20 cellular contexts compared by ENCODE assay signal in the genomic region with DNA sequence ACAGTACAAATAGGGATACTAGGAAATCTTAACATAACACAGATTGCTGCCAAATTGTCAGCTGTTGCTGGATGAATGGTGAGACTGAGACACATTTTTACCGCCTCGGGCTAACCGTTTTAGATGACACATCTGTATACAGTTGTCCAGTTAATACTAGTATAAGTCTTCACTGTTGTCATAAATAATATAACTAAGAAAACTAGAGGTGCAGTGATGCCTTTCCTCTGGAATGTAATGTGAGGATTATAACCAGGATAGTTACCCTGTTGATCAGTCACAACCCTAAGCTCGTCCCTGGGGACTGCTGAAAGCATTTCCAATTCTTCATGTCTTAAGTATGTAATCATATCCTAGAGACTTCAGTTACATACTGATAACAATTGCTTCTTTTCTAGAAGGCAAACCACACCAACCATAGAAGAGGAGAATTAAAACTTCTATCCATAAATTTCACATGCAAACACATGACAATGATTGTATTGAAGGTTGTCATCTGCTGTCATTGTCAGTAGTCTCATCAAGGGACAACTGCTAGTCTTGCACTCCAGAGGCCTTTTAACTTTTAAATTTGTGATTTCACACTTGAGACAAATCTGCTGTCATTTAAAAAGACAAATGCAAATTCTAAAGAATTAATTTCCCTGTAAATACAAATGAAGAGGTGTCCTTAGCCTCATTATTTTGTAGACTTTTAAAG.
DNase-seq lines count a peak whose midpoint lies in the region; ATAC-seq and TF ChIP-seq lines count a peak whose summit lies in the region.
"Had no signal": no experiment of that assay in that cellular context is flagged by ENCODE, and none has a peak within 500 bp of the region (broad histone marks: within the 10 kb centered on the region; RNA-seq: fewer than 3 reads in every experiment).

No MANE protein-coding gene starts in this region.

- no peaks in the 10 kb centered on the region for H3K36me3 ChIP-seq in A673 (ENCODE audit: insufficient read depth, low read length, poor library complexity, severe bottlenecking)
- H3K36me3 ChIP-seq: stomach, uterus had no signal

- POLR2A ChIA-PET in A673 (lab: Charles Lee; ENCODE audit: low non-redundant PET) = no interaction called here

- H3K4me1 ChIP-seq in A673 (ENCODE audit: insufficient read depth, low read length, poor library complexity, severe bottlenecking) = no peaks in the 10 kb centered on the region
- H3K4me1 ChIP-seq: Caco-2, stomach, uterus had no signal

- no peak overlapping the region for H3K27ac ChIP-seq in A673 (ENCODE audit: low read depth, low read length, poor library complexity, severe bottlenecking)
- H3K27ac ChIP-seq: RWPE1, stomach, uterus had no signal

- CTCF ChIA-PET in A673 (lab: Charles Lee) = no interaction called here

- no peak for TF ChIP-seq CTCF in A673 (conservative IDR thresholded peaks at IDR 0.05; ENCODE audit: low read depth, low read length)
- TF ChIP-seq CTCF in fibroblast of villous mesenchyme (IDR thresholded peaks at IDR 0.05; ENCODE audit: insufficient read depth, low read depth, low read length) = no peak

- DNase-seq in A673 (ENCODE audit: low spot score) (peak; percentile 58), GM03348 (ENCODE audit: low spot score) (peak; percentile 44), T1000 (lab: John Stamatoyannopoulos, UW) (peak; percentile 52), fibroblast of villous mesenchyme (ENCODE audit: low read depth) (peak; percentile 0), HK-2 (ENCODE audit: unreplicated experiment) (no peak), inferior parietal cortex (ENCODE audit: extremely low spot score) (no peak)
- DNase-seq: ACHN; activated CD4-positive, CD25-positive, alpha-beta regulatory T cell; activated naive CD4-positive, alpha-beta T cell; Caco-2; cortex of kidney; GDM1; hypothalamus; NCI-H2029 treated with DMSO at 0.1 percent for 48 hours; retina; stomach; uterus had no signal

- H3K4me3 ChIP-seq in A673 (ENCODE audit: low read depth, low read length, poor library complexity, severe bottlenecking) (no peak overlapping the region), fibroblast of villous mesenchyme (ENCODE audit: low read depth, low read length) (no peak overlapping the region)
- H3K4me3 ChIP-seq: stomach, uterus had no signal

- H3K9me3 ChIP-seq in A673 (ENCODE audit: low read depth, low read length, poor library complexity, severe bottlenecking) = no peaks in the 10 kb centered on the region
- H3K9me3 ChIP-seq: Caco-2, stomach, uterus had no signal

- intact Hi-C loops in A673 (cut with micrococcal nuclease; ENCODE audit: unreplicated experiment) = no loop called here

- H3K27me3 ChIP-seq in A673 (replicated peaks; ENCODE audit: insufficient read depth, low read depth, low read length, poor library complexity) = no peaks in the 10 kb centered on the region
- H3K27me3 ChIP-seq: stomach, uterus had no signal

- ATAC-seq in HG02970 (IDR thresholded peaks at IDR 0.05; ENCODE audit: low FRiP score, unreplicated experiment) (no peak), GM21381 (IDR thresholded peaks at IDR 0.05; ENCODE audit: unreplicated experiment) (no peak)

- no TSS peak for BruUV-seq in A673 (replicated peaks; lab: Mats Ljungman, UMichigan)

Comparison
In these comparisons a context has a peak if more than half of its experiments do, and no peak if none do; other contexts are left out.
1. DNase-seq: peak in A673 (single experiment), GM03348 (single experiment), T1000 (single experiment) and fibroblast of villous mesenchyme (single experiment); none in HK-2 (single experiment) and inferior parietal cortex (single experiment).